2 cellular contexts compared by ENCODE assay signal in genomic region chr6:170042596-170043118, GRCh38.
TF ChIP-seq lines count a peak whose summit lies in the region.

No MANE protein-coding gene starts in this region.

TF ChIP-seq in WTC11, 78 proteins besides CTCF, POLR2A, EP300 and RAD21 (continued from another document):
- no peak for TF ChIP-seq ZNF425 (CRISPR knock-in tag; conservative IDR thresholded peaks at IDR 0.05)
- TF ChIP-seq E2F5 (CRISPR knock-in tag; IDR thresholded peaks at IDR 0.05) = no peak
- no peak for TF ChIP-seq STAT6 (CRISPR knock-in tag; conservative IDR thresholded peaks at IDR 0.05; ENCODE audit: low read depth)
- TF ChIP-seq MLX (CRISPR knock-in tag; IDR thresholded peaks at IDR 0.05) = no peak

TF ChIP-seq in H1, 55 proteins besides CTCF, POLR2A, EP300 and RAD21 (continued from another document):
- no peak for TF ChIP-seq BRCA1 (IDR thresholded peaks at IDR 0.05; ENCODE audit: low read depth, low read length)
- TF ChIP-seq CEBPB (IDR thresholded peaks at IDR 0.05; ENCODE audit: low read depth, low read length) = no peak
- no peak for TF ChIP-seq MAFK (IDR thresholded peaks at IDR 0.05; ENCODE audit: low read depth, low read length)
- no peak for TF ChIP-seq BCL11A (IDR thresholded peaks at IDR 0.05; ENCODE audit: low read depth in 2 of 2, low read length in 2 of 2)
- TF ChIP-seq GTF2F1 (IDR thresholded peaks at IDR 0.05; ENCODE audit: borderline replicate concordance, low read depth, low read length) = no peak
- TF ChIP-seq BACH1 (IDR thresholded peaks at IDR 0.05; ENCODE audit: low read length) = no peak
- no peak for TF ChIP-seq EGR1 (IDR thresholded peaks at IDR 0.05; ENCODE audit: borderline replicate concordance, low read depth, low read length)
- TF ChIP-seq MAX (IDR thresholded peaks at IDR 0.05) = no peak
- no peak for TF ChIP-seq CTBP2 (IDR thresholded peaks at IDR 0.05; ENCODE audit: borderline replicate concordance, insufficient read depth, insufficient read length, low read length)
- no peak for TF ChIP-seq CBX8 (IDR thresholded peaks at IDR 0.05; ENCODE audit: borderline replicate concordance, low read depth, low read length)
- TF ChIP-seq SRF (IDR thresholded peaks at IDR 0.05; ENCODE audit: low read depth, low read length) = no peak
